In genomic region chr5:134490255-134490924, GRCh38 we compare ENCODE assay signal across 24 cellular contexts.
"Had no signal": no experiment of that assay in that cellular context is flagged by ENCODE, and none has a peak within 500 bp of the region (broad histone marks: within the 10 kb centered on the region; RNA-seq: fewer than 3 reads in every experiment).

No MANE protein-coding gene starts in this region.

- H3K27ac ChIP-seq: brain microvascular endothelial cell, cardiac muscle cell, WERI-Rb-1 had no signal

- H3K4me2 ChIP-seq: SK-N-SH had no signal

- FAIRE-seq: K562 had no signal

- H3K27me3 ChIP-seq: brain microvascular endothelial cell, cardiac muscle cell had no signal

- H3K9ac ChIP-seq: SK-N-SH had no signal

- DNase-seq: activated CD4-positive, alpha-beta T cell treated with anti-CD3 and anti-CD28 coated beads for 1 hour; activated CD4-positive, alpha-beta T cell treated with anti-CD3 and anti-CD28 coated beads, Interleukin-2, amount 10 ng/mL, durations not matched to agents 24 days and 14 days; activated CD4-positive, alpha-beta T cell treated with anti-CD3 and anti-CD28 coated beads, Interleukin-2, amount 50 U/mL, for 48 hours; activated naive CD4-positive, alpha-beta T cell treated with anti-CD3 and anti-CD28 coated beads for 36 hours; activated naive CD8-positive, alpha-beta T cell treated with anti-CD3 and anti-CD28 coated beads for 36 hours; activated T-cell treated with anti-CD3 and anti-CD28 coated beads, Interleukin-2, amount 50 U/mL, for 1 hour; brain microvascular endothelial cell; cerebellar nuclear complex; Karpas-422; MM.1S; NCI-H1105; NCI-H1436; NCI-H1694 treated with DMSO at 0.1 percent for 48 hours; NCI-H2029 treated with DMSO at 0.1 percent for 48 hours; NCI-H345; NCI-H510A; NCI-H526 treated with DMSO at 0.1 percent for 48 hours; NCI-H82; SK-N-SH; T-helper 1 cell; WERI-Rb-1 had no signal

- H3K9me3 ChIP-seq: SK-N-SH had no signal

- H3K36me3 ChIP-seq: brain microvascular endothelial cell, cardiac muscle cell, WERI-Rb-1 had no signal

- H3K4me3 ChIP-seq: cardiac muscle cell, K562 had no signal

- ATAC-seq: Right ventricle myocardium inferior had no signal
